Comparison of ENCODE assay signal across 8 cellular contexts in genomic region chr1:212315907-212316306, GRCh38. TPM values are rescaled to one million over a fixed set of nuclear protein-coding genes. Genes with fewer than 3 reads are reported as not detected.
A peak's percentile ranks its signal among the peaks of the same experiment; 100 is the strongest.
DNase-seq lines count a peak whose midpoint lies in the region; ATAC-seq lines count a peak whose summit lies in the region.

No MANE protein-coding gene starts in this region.

- DNase-seq in DMS53 (lab: John Stamatoyannopoulos, UW) (peak; percentile 62), kidney tubule cell (ENCODE audit: low spot score) (peak; percentile 24), NCI-H1694 treated with DMSO at 0.1 percent for 48 hours (lab: John Stamatoyannopoulos, UW) (no peak), AG08396 (ENCODE audit: low spot score) (no peak)

- H3K27me3 Mint-ChIP-seq in activated T-helper 17 cell treated with anti-CD3 and anti-CD28 coated beads, Interleukin-2, amount 50 U/mL, for 72 hours: no peaks in the 10 kb centered on the region

- peaks cover 16% of the 10 kb centered on the region for H3K36me3 Mint-ChIP-seq in activated T-helper 17 cell treated with anti-CD3 and anti-CD28 coated beads, Interleukin-2, amount 50 U/mL, for 72 hours (ENCODE audit: low read depth)

- H3K9me3 Mint-ChIP-seq in activated T-helper 17 cell treated with anti-CD3 and anti-CD28 coated beads, Interleukin-2, amount 50 U/mL, for 72 hours: no peaks in the 10 kb centered on the region

- H3K4me1 Mint-ChIP-seq in activated T-helper 17 cell treated with anti-CD3 and anti-CD28 coated beads, Interleukin-2, amount 50 U/mL, for 72 hours: peaks cover 19% of the 10 kb centered on the region

- peak; percentile 39 for ATAC-seq in HG03354 (IDR thresholded peaks at IDR 0.05; ENCODE audit: poor library complexity, severe bottlenecking, unreplicated experiment)
- ATAC-seq in activated T-helper 17 cell treated with anti-CD3 and anti-CD28 coated beads, Interleukin-2, amount 50 U/mL, for 72 hours (replicated peaks): peak; percentile 71
- no peak for ATAC-seq in HG02678 (IDR thresholded peaks at IDR 0.05; ENCODE audit: unreplicated experiment)
- no peak for ATAC-seq in HG02571 (IDR thresholded peaks at IDR 0.05; ENCODE audit: unreplicated experiment)

- H3K4me3 Mint-ChIP-seq in activated T-helper 17 cell treated with anti-CD3 and anti-CD28 coated beads, Interleukin-2, amount 50 U/mL, for 72 hours: peak overlapping the region; percentile 49

- peak overlapping the region; percentile 81 for H3K27ac Mint-ChIP-seq in activated T-helper 17 cell treated with anti-CD3 and anti-CD28 coated beads, Interleukin-2, amount 50 U/mL, for 72 hours

RNA-seq across cellular contexts. Expression of gene PPP2R5A, which starts 30.7 kb away (rescaled TPM):
- total RNA-seq in activated T-helper 17 cell treated with anti-CD3 and anti-CD28 coated beads, Interleukin-2, amount 50 U/mL, for 72 hours: 10 to 100 TPM; 33.6 to 34.9 TPM

Comparison
In these comparisons a context has a peak if more than half of its experiments do, and no peak if none do; other contexts are left out.
1. DNase-seq: peak in DMS53 (single experiment) and kidney tubule cell (single experiment); none in NCI-H1694 treated with DMSO at 0.1 percent for 48 hours (single experiment) and AG08396 (single experiment).
2. ATAC-seq: peak in HG03354 (single experiment) and activated T-helper 17 cell treated with anti-CD3 and anti-CD28 coated beads, Interleukin-2, amount 50 U/mL, for 72 hours (single experiment); none in HG02678 (single experiment) and HG02571 (single experiment).